Comparison of ENCODE assay signal across 8 cellular contexts in genomic region chr12:45990468-45991288, GRCh38. TPM values are rescaled to one million over a fixed set of nuclear protein-coding genes. Genes with fewer than 3 reads are reported as not detected.
DNase-seq lines count a peak whose midpoint lies in the region; ATAC-seq and TF ChIP-seq lines count a peak whose summit lies in the region.

SCAF11 (minus strand) TSS chr12:45990574; CDS start chr12:45964167, 26,407 bp downstream.

- CTCF ChIA-PET in mammary epithelial cell (lab: Charles Lee; ENCODE audit: low non-redundant PET): interaction anchor here (0.6 to 0.7 kb wide), 2 partner anchors 785 to 991 kb away, joined by 3 to 5 read pairs; no protein-coding TSS in a partner anchor

- peak within 1 kb of the TSS; percentile 97 for H3K27ac ChIP-seq in WERI-Rb-1
- peak within 1 kb of the TSS; percentile 83 for H3K27ac ChIP-seq in mammary epithelial cell (ENCODE audit: insufficient read depth, low read depth, low read length)
- H3K27ac ChIP-seq in iPS-20b (ENCODE audit: low read length): peak within 1 kb of the TSS; percentile 96
- H3K27ac ChIP-seq in skin epidermis: peak within 1 kb of the TSS; percentile 93 to 100 (median 99)

- H3K9me3 ChIP-seq in WERI-Rb-1 (ENCODE audit: severe bottlenecking) (no peaks in the 10 kb centered on the region), mammary epithelial cell (replicated peaks; ENCODE audit: insufficient read depth, low read length) (no peaks in the 10 kb centered on the region), iPS-20b (ENCODE audit: insufficient read depth, low read depth, low read length) (no peaks in the 10 kb centered on the region)

- ATAC-seq in GM18907 (IDR thresholded peaks at IDR 0.05; ENCODE audit: unreplicated experiment): peak; percentile 70
- ATAC-seq in HG03159 (IDR thresholded peaks at IDR 0.05; ENCODE audit: unreplicated experiment): peak; percentile 74

- H4K20me1 ChIP-seq in mammary epithelial cell (ENCODE audit: insufficient read depth, low read length): no peaks in the 10 kb centered on the region

- H3K4me3 ChIP-seq in WERI-Rb-1 (ENCODE audit: low read depth, low read length) (peak within 1 kb of the TSS; percentile 95), mammary epithelial cell (replicated peaks in 1 of 3; ENCODE audit: insufficient read depth in 1 of 3, low read depth in 2 of 3, low read length in 3 of 3) (peak within 1 kb of the TSS; percentile 53 to 96 (median 67)), iPS-20b (ENCODE audit: low read length) (peak within 1 kb of the TSS; percentile 83), skin epidermis (peak within 1 kb of the TSS; percentile 79 to 89 (median 84))

- peak within 1 kb of the TSS; percentile 97 for H2AFZ ChIP-seq in mammary epithelial cell (ENCODE audit: low read depth, low read length)

- TF ChIP-seq CTCF in WERI-Rb-1 (IDR thresholded peaks at IDR 0.05; ENCODE audit: low read depth, low read length) (peak; percentile 89), mammary epithelial cell (conservative IDR thresholded peaks at IDR 0.05 in 1 of 2, IDR thresholded peaks at IDR 0.05 in 1 of 2; ENCODE audit: extremely low read depth in 1 of 2, insufficient read depth in 1 of 2, low read depth in 1 of 2, low read length in 2 of 2) (peak; percentile 92 to 95)

- H3K4me1 ChIP-seq in mammary epithelial cell (ENCODE audit: insufficient read depth, low read length) (peaks cover 23% of the 10 kb centered on the region), iPS-20b (ENCODE audit: insufficient read depth, low read length) (peaks cover 8% of the 10 kb centered on the region)

- H3K36me3 ChIP-seq in WERI-Rb-1 (peaks cover 12% of the 10 kb centered on the region), mammary epithelial cell (ENCODE audit: insufficient read depth, low read length) (peaks cover 1% of the 10 kb centered on the region), iPS-20b (ENCODE audit: insufficient read depth, low read depth, low read length) (peaks cover 7% of the 10 kb centered on the region; the same call in 1 of the 2 replicates)

- DNase-seq in AG08396 (ENCODE audit: low spot score) (peak; percentile 99), NCI-H2227 (lab: John Stamatoyannopoulos, UW; ENCODE audit: unreplicated experiment) (peak; percentile 99), WERI-Rb-1 (peak; percentile 100), mammary epithelial cell (peak; percentile 100)

- dilution Hi-C loops in mammary epithelial cell (cut with HindIII; ENCODE audit: low sequenced_read_pairs): no loop called here

- H3K9ac ChIP-seq in mammary epithelial cell (ENCODE audit: insufficient read depth, low read length) (peak within 1 kb of the TSS; percentile 87), iPS-20b (ENCODE audit: low read depth, low read length) (peak within 1 kb of the TSS; percentile 95)

- intact Hi-C loops in mammary epithelial cell (cut with micrococcal nuclease): loop anchor here (1.0 to 10.0 kb wide), 9 partner anchors 224 to 1031 kb away; partner anchors contain the start of gene SLC38A1

- H3K4me2 ChIP-seq in mammary epithelial cell (ENCODE audit: insufficient read depth, low read depth, low read length): peak within 1 kb of the TSS; percentile 92

- in situ Hi-C loops in mammary epithelial cell (cut with MboI; ENCODE audit: low sequenced_read_pairs in 2 of 2): no loop called here

- no TSS peak for BruUV-seq in mammary epithelial cell (replicated peaks; lab: Mats Ljungman, UMichigan)

- peaks cover 46% of the 10 kb centered on the region for H3K79me2 ChIP-seq in mammary epithelial cell (ENCODE audit: insufficient read depth, low read length)

- no peaks in the 10 kb centered on the region for H3K27me3 ChIP-seq in WERI-Rb-1 (ENCODE audit: insufficient read depth, low read depth, severe bottlenecking)
- H3K27me3 ChIP-seq in mammary epithelial cell (ENCODE audit: insufficient read depth, low read length): no peaks in the 10 kb centered on the region
- H3K27me3 ChIP-seq in iPS-20b (ENCODE audit: insufficient read depth, low read length): peaks cover 3% of the 10 kb centered on the region; the same call in 1 of the 2 replicates

- 3% methylated on average over 19 of the region's 54 CpGs for WGBS in mammary epithelial cell (ENCODE audit: low coverage, missing lambda C conversion rate)

RNA-seq across cellular contexts. Expression of gene SCAF11, which starts in this region (rescaled TPM):
- total RNA-seq in mammary epithelial cell: 100 to 1,000 TPM in 1 of 2 donors, 10 to 100 TPM in 1; 99.2 to 100 TPM
- 48.6 TPM for polyA plus RNA-seq in mammary epithelial cell
- 63.4 TPM for polyA minus RNA-seq in mammary epithelial cell

Comparison
In these comparisons a context has a peak if more than half of its experiments do, and no peak if none do; other contexts are left out.
1. Peak in every context shown above with its lines: DNase-seq, ATAC-seq, H3K4me3 ChIP-seq and H3K27ac ChIP-seq.